In the genomic region with DNA sequence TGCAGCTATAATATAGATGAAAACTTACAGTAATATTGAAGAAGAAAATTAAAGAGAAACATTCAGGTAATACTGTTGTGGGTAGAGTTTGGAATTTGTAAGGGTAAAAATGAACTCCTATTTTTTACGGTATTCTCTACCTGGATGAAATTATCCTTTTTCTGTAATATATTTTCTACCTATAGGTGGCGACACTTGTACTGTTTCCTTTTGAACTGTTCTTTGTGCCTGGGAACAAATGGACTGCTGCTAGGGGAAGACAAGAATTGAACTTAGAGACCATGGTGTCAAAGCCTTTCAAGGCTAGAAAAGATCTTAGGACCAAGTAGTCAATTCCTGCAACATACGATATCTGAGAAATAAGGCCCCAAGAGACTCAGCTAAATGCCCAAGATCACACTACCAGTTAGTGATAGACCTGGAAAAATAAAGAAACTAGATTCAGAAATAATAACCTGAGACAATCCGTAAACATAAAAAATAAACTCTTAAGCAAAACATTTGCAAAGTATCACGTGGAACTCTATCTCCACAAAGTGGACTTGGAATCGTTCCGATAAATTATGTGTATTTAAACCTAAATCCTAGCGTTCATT, we compare ENCODE assay signal across 8 cellular contexts.
DNase-seq lines count a peak whose midpoint lies in the region; ATAC-seq and TF ChIP-seq lines count a peak whose summit lies in the region.

No MANE protein-coding gene starts in this region.

- H3K27ac Mint-ChIP-seq in brain (no peak overlapping the region), neural crest cell (ENCODE audit: unreplicated experiment) (no peak overlapping the region)
- H3K27ac Mint-ChIP-seq in activated naive CD8-positive, alpha-beta T cell treated with anti-CD3 and anti-CD28 coated beads for 36 hours: no peak overlapping the region

- ATAC-seq in aorta (ENCODE audit: low FRiP score) (no peak), gastrocnemius medialis (no peak)

- no peak overlapping the region for H3K4me3 ChIP-seq in Karpas-422 (ENCODE audit: low read length)
- no peak overlapping the region for H3K4me3 ChIP-seq in Peyer's patch
- no peak overlapping the region for H3K4me3 ChIP-seq in aorta (ENCODE audit: low read length in 2 of 2)
- no peak overlapping the region for H3K4me3 ChIP-seq in gastrocnemius medialis

- WGBS in aorta, 2 donors: 73 to 77% methylated on average over 8 of the region's 8 CpGs

- H3K9me3 ChIP-seq in Karpas-422 (ENCODE audit: low read length): no peaks in the 10 kb centered on the region
- H3K9me3 ChIP-seq in Peyer's patch: no peaks in the 10 kb centered on the region
- H3K9me3 ChIP-seq in aorta (ENCODE audit: control insufficient read depth, low read length): no peaks in the 10 kb centered on the region
- no peaks in the 10 kb centered on the region for H3K9me3 ChIP-seq in gastrocnemius medialis

- H3K4me3 Mint-ChIP-seq in brain: no peak overlapping the region
- H3K4me3 Mint-ChIP-seq in neural crest cell: no peak overlapping the region
- no peak overlapping the region for H3K4me3 Mint-ChIP-seq in activated naive CD8-positive, alpha-beta T cell treated with anti-CD3 and anti-CD28 coated beads for 36 hours

- peaks cover 12% of the 10 kb centered on the region for H3K4me1 Mint-ChIP-seq in brain
- peaks cover 15% of the 10 kb centered on the region for H3K4me1 Mint-ChIP-seq in neural crest cell
- H3K4me1 Mint-ChIP-seq in activated naive CD8-positive, alpha-beta T cell treated with anti-CD3 and anti-CD28 coated beads for 36 hours: no peaks in the 10 kb centered on the region

- H3K36me3 ChIP-seq in Karpas-422 (ENCODE audit: insufficient read depth, low read length) (no peaks in the 10 kb centered on the region), Peyer's patch (no peaks in the 10 kb centered on the region), aorta (ENCODE audit: control insufficient read depth in 1 of 2, insufficient read depth in 2 of 2, low read length in 1 of 2) (no peaks in the 10 kb centered on the region), gastrocnemius medialis (no peaks in the 10 kb centered on the region)

- no peaks in the 10 kb centered on the region for H3K9me2 ChIP-seq in Karpas-422 (replicated peaks; ENCODE audit: insufficient read depth, low read length)

- in situ Hi-C loops in GM13976 (cut with MboI; ENCODE audit: low sequenced_read_pairs, unreplicated experiment) (loop anchor here (10.0 kb wide), 1 partner anchor 404 kb away; no protein-coding TSS in a partner anchor), gastrocnemius medialis (cut with MboI; ENCODE audit: low sequenced_read_pairs in 4 of 4) (loop anchor here in 2 of 4 donors (10.0 to 25.0 kb wide), 2 partner anchors 404 to 406 kb away; no protein-coding TSS in a partner anchor)

- H4K20me1 ChIP-seq in Karpas-422 (ENCODE audit: insufficient read depth, low read depth, low read length): no peaks in the 10 kb centered on the region

- no peak overlapping the region for H3K27ac ChIP-seq in Karpas-422 (ENCODE audit: low read length)
- no peak overlapping the region for H3K27ac ChIP-seq in Peyer's patch
- no peak overlapping the region for H3K27ac ChIP-seq in aorta (ENCODE audit: low read depth in 1 of 2, low read length in 2 of 2)
- no peak overlapping the region for H3K27ac ChIP-seq in gastrocnemius medialis

- H3K36me3 Mint-ChIP-seq in brain (no peaks in the 10 kb centered on the region), neural crest cell (ENCODE audit: low read depth) (no peaks in the 10 kb centered on the region)
- no peaks in the 10 kb centered on the region for H3K36me3 Mint-ChIP-seq in activated naive CD8-positive, alpha-beta T cell treated with anti-CD3 and anti-CD28 coated beads for 36 hours

- H3K9ac ChIP-seq in Karpas-422 (ENCODE audit: low read length): no peak overlapping the region

- H3K27me3 ChIP-seq in Karpas-422 (ENCODE audit: low read length): no peaks in the 10 kb centered on the region
- no peaks in the 10 kb centered on the region for H3K27me3 ChIP-seq in Peyer's patch
- H3K27me3 ChIP-seq in aorta (ENCODE audit: control insufficient read depth in 1 of 2, insufficient read depth in 2 of 2, low read length in 1 of 2): no peaks in the 10 kb centered on the region
- no peaks in the 10 kb centered on the region for H3K27me3 ChIP-seq in gastrocnemius medialis

- H3K79me2 ChIP-seq in Karpas-422 (ENCODE audit: low read length): no peaks in the 10 kb centered on the region

- H3K9me3 Mint-ChIP-seq in brain (peaks cover 0 to 4% (median 0%) of the 10 kb centered on the region in 5 experiments), neural crest cell (peaks cover 2% of the 10 kb centered on the region)
- no peaks in the 10 kb centered on the region for H3K9me3 Mint-ChIP-seq in activated naive CD8-positive, alpha-beta T cell treated with anti-CD3 and anti-CD28 coated beads for 36 hours

- H3K27me3 Mint-ChIP-seq in brain (no peaks in the 10 kb centered on the region), neural crest cell (ENCODE audit: low read depth) (peaks cover 3% of the 10 kb centered on the region)
- no peaks in the 10 kb centered on the region for H3K27me3 Mint-ChIP-seq in activated naive CD8-positive, alpha-beta T cell treated with anti-CD3 and anti-CD28 coated beads for 36 hours

- TF ChIP-seq POLR2A in Peyer's patch (IDR thresholded peaks at IDR 0.05) (no peak), gastrocnemius medialis (IDR thresholded peaks at IDR 0.05) (no peak)

- TF ChIP-seq CTCF in GM13976 (IDR thresholded peaks at IDR 0.05; ENCODE audit: borderline replicate concordance, control extremely low read depth, extremely low read depth, insufficient read depth, missing control alignments): peak; percentile 17
- TF ChIP-seq CTCF in brain (conservative IDR thresholded peaks at IDR 0.05): peak; percentile 43 to 71
- peak; percentile 68 for TF ChIP-seq CTCF in neural crest cell (conservative IDR thresholded peaks at IDR 0.05)
- peak in 3 of 6 experiments; percentile 27 to 36 (median 29) for TF ChIP-seq CTCF in Peyer's patch (IDR thresholded peaks at IDR 0.05)
- TF ChIP-seq CTCF in gastrocnemius medialis (IDR thresholded peaks at IDR 0.05 in 4 of 5, conservative IDR thresholded peaks at IDR 0.05 in 1 of 5): peak in 1 of 5 experiments; percentile 42

- intact Hi-C loops in aorta (cut with DNase I): no loop called here
- intact Hi-C loops in gastrocnemius medialis (cut with DNase I; ENCODE audit: low total_unique reads): no loop called here

- no peak overlapping the region for H2AFZ ChIP-seq in Karpas-422 (ENCODE audit: low read length)

- DNase-seq in GM13976 (ENCODE audit: low spot score): peak; percentile 22
- DNase-seq in Karpas-422: peak; percentile 81
- no peak for DNase-seq in neural crest cell (ENCODE audit: low read depth, low spot score)
- DNase-seq in activated naive CD8-positive, alpha-beta T cell treated with anti-CD3 and anti-CD28 coated beads for 36 hours: no peak
- no peak for DNase-seq in Peyer's patch
- no peak for DNase-seq in aorta
- no peak for DNase-seq in gastrocnemius medialis

- H3K4me2 ChIP-seq in Karpas-422 (ENCODE audit: low read depth, low read length, poor library complexity, severe bottlenecking): no peak overlapping the region

- H3K4me1 ChIP-seq in Karpas-422 (ENCODE audit: low read length) (no peaks in the 10 kb centered on the region), Peyer's patch (no peaks in the 10 kb centered on the region), aorta (ENCODE audit: control insufficient read depth in 1 of 2, insufficient read depth in 2 of 2, low read length in 2 of 2) (no peaks in the 10 kb centered on the region), gastrocnemius medialis (no peaks in the 10 kb centered on the region)

Comparison
In these comparisons a context has a peak if more than half of its experiments do, and no peak if none do; other contexts are left out.
1. DNase-seq: peak in GM13976 (single experiment) and Karpas-422 (single experiment); none in neural crest cell (single experiment), activated naive CD8-positive, alpha-beta T cell treated with anti-CD3 and anti-CD28 coated beads for 36 hours (single experiment), Peyer's patch (0 of 3), aorta (0 of 2) and gastrocnemius medialis (0 of 2).